In genomic region chr7:20484366-20484765, GRCh38 we compare ENCODE assay signal across 18 cellular contexts.
A peak's percentile ranks its signal among the peaks of the same experiment; 100 is the strongest.
DNase-seq lines count a peak whose midpoint lies in the region; ATAC-seq, FAIRE-seq and TF ChIP-seq lines count a peak whose summit lies in the region.
"Had no signal": no experiment of that assay in that cellular context is flagged by ENCODE, and none has a peak within 500 bp of the region (broad histone marks: within the 10 kb centered on the region; RNA-seq: fewer than 3 reads in every experiment).

No MANE protein-coding gene starts in this region.

- peaks cover 2% of the 10 kb centered on the region for H3K4me1 Mint-ChIP-seq in mesothelial cell of epicardium

- H3K36me3 Mint-ChIP-seq in mesothelial cell of epicardium: peaks cover 9% of the 10 kb centered on the region
- H3K36me3 Mint-ChIP-seq in activated naive CD4-positive, alpha-beta T cell treated with anti-CD3 and anti-CD28 coated beads, Interleukin-2, amount 50 U/mL, for 72 hours: peaks cover 0 to 11% of the 10 kb centered on the region in 2 donors

- H3K4me2 ChIP-seq in Loucy (ENCODE audit: low read depth, low read length, poor library complexity, severe bottlenecking): peak overlapping the region; percentile 36
- no peak overlapping the region for H3K4me2 ChIP-seq in osteoblast (ENCODE audit: insufficient read depth, low read length)

- H4K20me1 ChIP-seq in Loucy (ENCODE audit: insufficient read depth, low read length, poor library complexity, severe bottlenecking) (no peaks in the 10 kb centered on the region), osteoblast (ENCODE audit: insufficient read depth, low read length) (no peaks in the 10 kb centered on the region)

- no peak for TF ChIP-seq CTCF in Loucy (conservative IDR thresholded peaks at IDR 0.05; ENCODE audit: low read length)
- no peak for TF ChIP-seq CTCF in mesothelial cell of epicardium (IDR thresholded peaks at IDR 0.05; ENCODE audit: unreplicated experiment)
- TF ChIP-seq CTCF in osteoblast (IDR thresholded peaks at IDR 0.05; ENCODE audit: extremely low read depth, low read depth, low read length): no peak

- peaks cover 18% of the 10 kb centered on the region for H3K27me3 Mint-ChIP-seq in mesothelial cell of epicardium (ENCODE audit: low read depth)

- H3K36me3 ChIP-seq in Loucy (ENCODE audit: insufficient read depth, low read length): no peaks in the 10 kb centered on the region
- H3K36me3 ChIP-seq in osteoblast (ENCODE audit: insufficient read depth, low read length): no peaks in the 10 kb centered on the region

- H2AFZ ChIP-seq in Loucy (ENCODE audit: low read length) (no peak overlapping the region), osteoblast (ENCODE audit: low read length) (no peak overlapping the region)

- no peak for ATAC-seq in activated naive CD4-positive, alpha-beta T cell treated with anti-CD3 and anti-CD28 coated beads, Interleukin-2, amount 50 U/mL, for 72 hours
- ATAC-seq: GM12878 had no signal

- H3K9ac ChIP-seq in Loucy (ENCODE audit: low read depth, low read length, poor library complexity, severe bottlenecking): no peak overlapping the region

- no peaks in the 10 kb centered on the region for H3K9me2 ChIP-seq in Loucy (replicated peaks; ENCODE audit: low read depth, low read length)

- H3K9me3 ChIP-seq in Loucy (ENCODE audit: insufficient read depth, low read depth, low read length): peaks cover 19% of the 10 kb centered on the region; the same call in 1 of the 2 replicates
- no peaks in the 10 kb centered on the region for H3K9me3 ChIP-seq in osteoblast (ENCODE audit: low read depth, low read length)

- H3K79me2 ChIP-seq in Loucy (ENCODE audit: insufficient read depth, low read length) (no peaks in the 10 kb centered on the region), osteoblast (ENCODE audit: insufficient read depth, low read length) (no peaks in the 10 kb centered on the region)

- H3K4me1 ChIP-seq in Loucy (ENCODE audit: insufficient read depth, low read length, poor library complexity, severe bottlenecking) (peaks cover 19% of the 10 kb centered on the region), osteoblast (ENCODE audit: insufficient read depth, low read length) (no peaks in the 10 kb centered on the region)

- peaks cover 27% of the 10 kb centered on the region for H3K9me3 Mint-ChIP-seq in mesothelial cell of epicardium
- peaks cover 21 to 29% of the 10 kb centered on the region in 2 donors for H3K9me3 Mint-ChIP-seq in activated naive CD4-positive, alpha-beta T cell treated with anti-CD3 and anti-CD28 coated beads, Interleukin-2, amount 50 U/mL, for 72 hours

- peak; percentile 40 for DNase-seq in COLO829 (ENCODE audit: low spot score)
- peak; percentile 14 for DNase-seq in myocyte (ENCODE audit: low read depth)
- no peak for DNase-seq in mesothelial cell of epicardium (ENCODE audit: low spot score in 2 of 2, unreplicated experiment in 2 of 2)
- DNase-seq in osteoblast (ENCODE audit: insufficient read length, low spot score, missing footprints): no peak
- DNase-seq in activated naive CD4-positive, alpha-beta T cell treated with anti-CD3 and anti-CD28 coated beads, Interleukin-2, amount 50 U/mL, for 72 hours (ENCODE audit: low spot score in 2 of 2): no peak
- DNase-seq: Calu3, DND-41, KBM-7, NCI-H1048, NCI-H1436 treated with DMSO at 0.1 percent for 48 hours, NCI-H2029 treated with DMSO at 0.1 percent for 48 hours, NCI-H510A, NCI-H82 had no signal

- H3K27me3 ChIP-seq in Loucy (ENCODE audit: insufficient read depth, low read length, poor library complexity, severe bottlenecking) (no peaks in the 10 kb centered on the region), osteoblast (ENCODE audit: insufficient read depth, low read length) (no peaks in the 10 kb centered on the region)

- H3K4me3 ChIP-seq in Loucy (ENCODE audit: low read length, poor library complexity, severe bottlenecking) (no peak overlapping the region), osteoblast (ENCODE audit: insufficient read depth, low read length) (no peak overlapping the region)
- H3K4me3 ChIP-seq: GM12878 had no signal

- H3K27ac Mint-ChIP-seq in mesothelial cell of epicardium: no peak overlapping the region
- H3K27ac Mint-ChIP-seq in activated naive CD4-positive, alpha-beta T cell treated with anti-CD3 and anti-CD28 coated beads, Interleukin-2, amount 50 U/mL, for 72 hours: no peak overlapping the region

- H3F3A ChIP-seq in Loucy (ENCODE audit: low read depth): no peaks in the 10 kb centered on the region

- peak; percentile 87 for FAIRE-seq in endometrium (lab: Jason Lieb, UNC)
- FAIRE-seq: G401.6, GM12878 had no signal

- no peak overlapping the region for H3K4me3 Mint-ChIP-seq in mesothelial cell of epicardium

- H3K27ac ChIP-seq in osteoblast (ENCODE audit: low read depth, low read length): no peak overlapping the region
- H3K27ac ChIP-seq: C4-2B had no signal

Comparison
In these comparisons a context has a peak if more than half of its experiments do, and no peak if none do; other contexts are left out.
1. DNase-seq: peak in COLO829 (single experiment) and myocyte (single experiment); none in mesothelial cell of epicardium (0 of 2), osteoblast (single experiment) and activated naive CD4-positive, alpha-beta T cell treated with anti-CD3 and anti-CD28 coated beads, Interleukin-2, amount 50 U/mL, for 72 hours (0 of 2).